ENCODE assay signal across 13 cellular contexts in genomic region chr15:31934821-31935220, GRCh38.
"Had no signal": no experiment of that assay in that cellular context is flagged by ENCODE, and none has a peak within 500 bp of the region (broad histone marks: within the 10 kb centered on the region; RNA-seq: fewer than 3 reads in every experiment).

No MANE protein-coding gene starts in this region.

- DNase-seq: activated CD4-positive, CD25-positive, alpha-beta regulatory T cell treated with anti-CD3 and anti-CD28 coated beads, Interleukin-2, amount 50 U/mL, for 72 hours; activated CD8-positive, alpha-beta T cell treated with anti-CD3 and anti-CD28 coated beads, Interleukin-2, amount 10 ng/mL, durations not matched to agents 7 days and 5 days; activated effector memory CD4-positive, alpha-beta T cell treated with Interleukin-2 at 50 U/mL for 16 hours; amniotic stem cell; dorsolateral prefrontal cortex; hypothalamus; lower lobe of right lung; naive thymus-derived CD4-positive, alpha-beta T cell; retina; substantia nigra; transverse colon had no signal

- H3K4me1 Mint-ChIP-seq: naive thymus-derived CD4-positive, alpha-beta T cell had no signal

- H3K4me3 ChIP-seq: dorsolateral prefrontal cortex, lower lobe of right lung, transverse colon had no signal

- H3K36me3 Mint-ChIP-seq: activated naive CD4-positive, alpha-beta T cell treated with anti-CD3 and anti-CD28 coated beads, Interleukin-2, amount 50 U/mL, for 24 hours; naive thymus-derived CD4-positive, alpha-beta T cell had no signal

- ATAC-seq: activated CD8-positive, alpha-beta T cell treated with anti-CD3 and anti-CD28 coated beads, Interleukin-2, amount 10 ng/mL, durations not matched to agents 7 days and 5 days; lower lobe of right lung; naive thymus-derived CD4-positive, alpha-beta T cell had no signal

- H3K4me3 Mint-ChIP-seq: activated CD8-positive, alpha-beta T cell treated with anti-CD3 and anti-CD28 coated beads, Interleukin-2, amount 10 ng/mL, durations not matched to agents 7 days and 5 days; activated naive CD4-positive, alpha-beta T cell treated with anti-CD3 and anti-CD28 coated beads, Interleukin-2, amount 50 U/mL, for 24 hours; naive thymus-derived CD4-positive, alpha-beta T cell; T-helper 2 cell treated with Interferon-gamma antibody and Interleukin-4, amounts not matched to agents 5 μg/mL and 100 μg/mL, for 36 hours had no signal

- H3K9me3 Mint-ChIP-seq: activated naive CD4-positive, alpha-beta T cell treated with anti-CD3 and anti-CD28 coated beads, Interleukin-2, amount 50 U/mL, for 24 hours; T-helper 2 cell treated with Interferon-gamma antibody and Interleukin-4, amounts not matched to agents 5 μg/mL and 100 μg/mL, for 36 hours had no signal

- H3K27ac Mint-ChIP-seq: activated CD8-positive, alpha-beta T cell treated with anti-CD3 and anti-CD28 coated beads, Interleukin-2, amount 10 ng/mL, durations not matched to agents 7 days and 5 days; activated naive CD4-positive, alpha-beta T cell treated with anti-CD3 and anti-CD28 coated beads, Interleukin-2, amount 50 U/mL, for 24 hours; naive thymus-derived CD4-positive, alpha-beta T cell; T-helper 2 cell treated with Interferon-gamma antibody and Interleukin-4, amounts not matched to agents 5 μg/mL and 100 μg/mL, for 36 hours had no signal
